1 cellular context compared by ENCODE assay signal in genomic region chr13:112744306-112745021, GRCh38.
TF ChIP-seq lines count a peak whose summit lies in the region.

No MANE protein-coding gene starts in this region.

TF ChIP-seq in GM23338, 12 proteins besides CTCF, POLR2A, EP300 and RAD21 (continued from another document):
- no peak for TF ChIP-seq ZNF462 (CRISPR knock-in tag; IDR thresholded peaks at IDR 0.05)
- TF ChIP-seq ZNF331 (CRISPR knock-in tag; IDR thresholded peaks at IDR 0.05; ENCODE audit: low read depth) = no peak
- TF ChIP-seq CREB1 (CRISPR knock-in tag; IDR thresholded peaks at IDR 0.05; ENCODE audit: low read depth) = no peak
- no peak for TF ChIP-seq STAT1 (IDR thresholded peaks at IDR 0.05; ENCODE audit: unreplicated experiment)
- no peak for TF ChIP-seq NANOG (IDR thresholded peaks at IDR 0.05; ENCODE audit: borderline replicate concordance)
